ENCODE assay signal across 1 cellular context in the genomic region with DNA sequence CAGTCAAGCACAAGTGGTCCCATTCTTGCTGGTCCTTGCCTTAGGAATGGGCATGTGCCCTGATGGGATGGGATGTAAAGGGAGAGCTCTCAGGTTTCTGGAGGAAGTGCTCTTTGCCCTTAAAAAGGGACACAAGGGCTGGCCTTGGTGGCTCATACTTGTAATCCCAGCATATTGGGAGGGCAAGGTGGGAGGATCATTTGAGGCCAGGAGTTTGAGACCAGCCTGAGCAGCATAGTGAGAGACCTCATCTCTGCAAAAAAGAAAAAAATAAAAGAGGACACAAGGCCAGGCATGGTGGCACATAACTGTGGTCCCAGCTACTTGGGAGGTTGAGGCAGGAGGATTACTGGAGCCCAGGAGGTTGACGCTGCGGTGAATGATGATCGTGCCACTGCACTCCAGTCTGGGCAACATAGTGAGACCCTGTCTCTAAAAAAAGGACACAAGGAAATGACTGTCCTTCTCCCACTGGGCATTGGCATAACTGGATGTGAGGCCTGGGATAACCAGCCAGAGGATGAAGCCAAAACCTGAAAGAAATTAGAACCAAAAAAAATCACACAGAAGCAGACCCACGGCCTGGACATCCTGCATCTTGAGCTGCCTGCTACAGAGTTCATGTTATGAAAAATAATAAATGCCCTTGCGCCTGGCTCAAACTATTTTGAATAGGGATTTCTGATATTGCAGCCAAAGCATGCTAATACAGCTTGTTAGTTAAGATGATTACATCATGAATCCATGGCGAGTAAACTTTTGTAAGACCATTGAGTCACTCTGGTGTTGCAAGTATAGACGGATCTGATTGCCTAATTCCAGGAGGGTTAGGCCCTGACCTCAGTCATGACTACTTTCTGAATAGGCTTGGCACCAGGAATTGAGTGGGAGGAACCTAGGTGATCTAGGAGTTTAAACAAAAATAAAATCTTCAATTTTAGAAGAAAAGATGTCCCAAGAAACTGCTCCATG.
TF ChIP-seq lines count a peak whose summit lies in the region.

No MANE protein-coding gene starts in this region.

TF ChIP-seq in IMR-90, 13 proteins besides CTCF, POLR2A, EP300 and RAD21:
- TF ChIP-seq CEBPB (IDR thresholded peaks at IDR 0.05; ENCODE audit: low read depth, low read length) (peak; percentile 100), BHLHE40 (IDR thresholded peaks at IDR 0.05; ENCODE audit: low read depth, low read length) (peak; percentile 79), RCOR1 (IDR thresholded peaks at IDR 0.05; ENCODE audit: insufficient replicate concordance, low read length) (no peak), SMC3 (IDR thresholded peaks at IDR 0.05; ENCODE audit: low read depth, low read length) (no peak), MXI1 (IDR thresholded peaks at IDR 0.05; ENCODE audit: borderline replicate concordance, low read depth, low read length) (no peak), RFX5 (IDR thresholded peaks at IDR 0.05; ENCODE audit: low read depth, low read length) (no peak), CHD1 (IDR thresholded peaks at IDR 0.05; ENCODE audit: low read depth, low read length) (no peak), MAZ (IDR thresholded peaks at IDR 0.05; ENCODE audit: borderline replicate concordance, low read depth, low read length) (no peak), NFE2L2 (IDR thresholded peaks at IDR 0.05; ENCODE audit: low read depth, low read length) (no peak), FOS (IDR thresholded peaks at IDR 0.05; ENCODE audit: low read depth, low read length) (peak; percentile 98), MAFK (IDR thresholded peaks at IDR 0.05; ENCODE audit: low read depth, low read length) (peak; percentile 46; the same call in 1 of the 2 replicates)
- TF ChIP-seq, protein P1, sequence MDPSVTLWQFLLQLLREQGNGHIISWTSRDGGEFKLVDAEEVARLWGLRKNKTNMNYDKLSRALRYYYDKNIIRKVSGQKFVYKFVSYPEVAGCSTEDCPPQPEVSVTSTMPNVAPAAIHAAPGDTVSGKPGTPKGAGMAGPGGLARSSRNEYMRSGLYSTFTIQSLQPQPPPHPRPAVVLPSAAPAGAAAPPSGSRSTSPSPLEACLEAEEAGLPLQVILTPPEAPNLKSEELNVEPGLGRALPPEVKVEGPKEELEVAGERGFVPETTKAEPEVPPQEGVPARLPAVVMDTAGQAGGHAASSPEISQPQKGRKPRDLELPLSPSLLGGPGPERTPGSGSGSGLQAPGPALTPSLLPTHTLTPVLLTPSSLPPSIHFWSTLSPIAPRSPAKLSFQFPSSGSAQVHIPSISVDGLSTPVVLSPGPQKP (IDR thresholded peaks at IDR 0.05; ENCODE audit: borderline replicate concordance, low read depth, low read length): no peak
- TF ChIP-seq, protein P2, sequence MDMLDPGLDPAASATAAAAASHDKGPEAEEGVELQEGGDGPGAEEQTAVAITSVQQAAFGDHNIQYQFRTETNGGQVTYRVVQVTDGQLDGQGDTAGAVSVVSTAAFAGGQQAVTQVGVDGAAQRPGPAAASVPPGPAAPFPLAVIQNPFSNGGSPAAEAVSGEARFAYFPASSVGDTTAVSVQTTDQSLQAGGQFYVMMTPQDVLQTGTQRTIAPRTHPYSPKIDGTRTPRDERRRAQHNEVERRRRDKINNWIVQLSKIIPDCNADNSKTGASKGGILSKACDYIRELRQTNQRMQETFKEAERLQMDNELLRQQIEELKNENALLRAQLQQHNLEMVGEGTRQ (IDR thresholded peaks at IDR 0.05; ENCODE audit: low read depth, low read length): no peak
